In genomic region chr4:64394469-64394868, GRCh38 we compare ENCODE assay signal across 6 cellular contexts. TPM values are rescaled to one million over a fixed set of nuclear protein-coding genes. Genes with fewer than 3 reads are reported as not detected.
"Had no signal": no experiment of that assay in that cellular context is flagged by ENCODE, and none has a peak within 500 bp of the region (broad histone marks: within the 10 kb centered on the region; RNA-seq: fewer than 3 reads in every experiment).

No MANE protein-coding gene starts in this region.

- H3K4me3 ChIP-seq: GM23338 had no signal

- ATAC-seq: GM23338 had no signal

- DNase-seq: H9, HCEC 1CT, IMR-90 had no signal

RNA-seq across cellular contexts. Expression of gene TECRL, which starts 14.8 kb away (rescaled TPM):
- total RNA-seq: GM23338, H1, H9, HT-29, IMR-90 had no signal
- polyA plus RNA-seq: GM23338, H1, IMR-90 had no signal
